In the genomic region with DNA sequence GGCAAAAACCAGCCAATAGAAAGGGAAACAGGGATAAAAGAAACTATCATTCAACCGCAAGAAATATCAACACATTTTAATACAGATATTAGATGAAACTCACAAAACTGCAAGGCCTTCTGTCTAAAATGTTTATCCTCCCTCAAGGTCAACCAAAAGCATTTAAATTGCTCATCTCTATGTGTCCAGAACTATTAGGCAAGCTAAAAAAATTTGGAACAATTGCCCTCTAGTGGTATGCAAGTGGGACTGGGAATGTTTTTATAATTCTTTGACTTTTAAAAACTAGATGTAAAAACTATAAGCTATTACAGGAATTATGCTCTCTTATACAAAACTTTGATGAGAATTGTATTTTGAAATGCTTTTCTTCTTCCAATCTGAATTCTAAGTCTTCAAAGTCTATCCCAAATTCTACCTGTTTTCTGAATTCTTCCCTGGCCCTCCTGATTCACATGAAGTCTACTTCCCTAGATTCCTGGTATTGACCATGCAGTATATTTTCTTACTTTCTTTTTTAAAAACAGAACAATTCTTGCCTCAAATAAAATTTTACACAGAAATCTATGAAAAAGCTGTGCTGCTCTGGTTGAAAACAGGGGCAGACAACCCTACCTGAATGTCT, we compare ENCODE assay signal across 8 cellular contexts. TPM values are rescaled to one million over a fixed set of nuclear protein-coding genes. Genes with fewer than 3 reads are reported as not detected.
DNase-seq lines count a peak whose midpoint lies in the region; ATAC-seq, FAIRE-seq and TF ChIP-seq lines count a peak whose summit lies in the region.

No MANE protein-coding gene starts in this region.

- intact Hi-C loops in right lobe of liver (cut with DNase I): loop anchor here (10.0 kb wide), 2 partner anchors 344 to 806 kb away; no protein-coding TSS in a partner anchor
- intact Hi-C loops in posterior cingulate gyrus (cut with DNase I): loop anchor here (10.0 kb wide), 1 partner anchor 344 kb away; no protein-coding TSS in a partner anchor

- no peak overlapping the region for H2AFZ ChIP-seq in astrocyte (ENCODE audit: low read depth, low read length)

- H3K27me3 Mint-ChIP-seq in astrocyte (ENCODE audit: low read depth, unreplicated experiment): no peaks in the 10 kb centered on the region

- H3K27me3 ChIP-seq in astrocyte (ENCODE audit: insufficient read depth, low read length) (no peaks in the 10 kb centered on the region), right lobe of liver (no peaks in the 10 kb centered on the region)

- H3K4me3 ChIP-seq in astrocyte (ENCODE audit: insufficient read depth, low read depth, low read length) (no peak overlapping the region), right lobe of liver (no peak overlapping the region)

- DNase-seq in CD1c-positive myeloid dendritic cell (ENCODE audit: extremely low spot score): peak; percentile 9
- peak; percentile 29 for DNase-seq in HS-5 (ENCODE audit: low read depth)
- DNase-seq in astrocyte (ENCODE audit: low read depth): peak; percentile 12
- no peak for DNase-seq in right lobe of liver
- no peak for DNase-seq in mesenteric fat pad (ENCODE audit: low spot score)
- DNase-seq in posterior cingulate gyrus: no peak
- DNase-seq in stimulated activated CD4-positive, alpha-beta T cell treated with anti-CD3 and anti-CD28 coated beads, Interleukin-4, amount 100 ng/mL, for 1 hour: no peak

- TF ChIP-seq POLR2A in right lobe of liver (IDR thresholded peaks at IDR 0.05): no peak
- TF ChIP-seq POLR2A in GM18505 (IDR thresholded peaks at IDR 0.05; ENCODE audit: borderline replicate concordance, extremely low read depth, insufficient read depth, insufficient read length): no peak

- H3K27ac ChIP-seq in astrocyte (ENCODE audit: low read depth, low read length) (no peak overlapping the region), right lobe of liver (no peak overlapping the region)

- H3K36me3 ChIP-seq in astrocyte (ENCODE audit: insufficient read depth, low read length): peaks cover 68% of the 10 kb centered on the region
- H3K36me3 ChIP-seq in right lobe of liver: peaks cover 5 to 85% (median 48%) of the 10 kb centered on the region in 4 donors

- peaks cover 16% of the 10 kb centered on the region for H4K20me1 ChIP-seq in astrocyte (ENCODE audit: insufficient read depth, low read length)

- peak overlapping the region; percentile 18 for H3K9ac ChIP-seq in astrocyte (ENCODE audit: low read length)

- H3K9me3 Mint-ChIP-seq in astrocyte (ENCODE audit: unreplicated experiment): no peaks in the 10 kb centered on the region

- H3K4me2 ChIP-seq in astrocyte (ENCODE audit: low read length): no peak overlapping the region

- peaks cover 18% of the 10 kb centered on the region for H3K79me2 ChIP-seq in astrocyte (ENCODE audit: insufficient read depth, low read length)

- H3K9me3 ChIP-seq in astrocyte (ENCODE audit: insufficient read depth, low read depth, low read length) (no peaks in the 10 kb centered on the region), right lobe of liver (no peaks in the 10 kb centered on the region)

- no peak overlapping the region for H3K27ac Mint-ChIP-seq in astrocyte (ENCODE audit: unreplicated experiment)

- H3K36me3 Mint-ChIP-seq in astrocyte (ENCODE audit: low read depth, unreplicated experiment): peaks cover 7% of the 10 kb centered on the region

- peak overlapping the region; percentile 27 for H3K4me3 Mint-ChIP-seq in astrocyte (ENCODE audit: unreplicated experiment)

- H3K4me1 ChIP-seq in astrocyte (ENCODE audit: insufficient read depth, low read length) (peaks cover 4% of the 10 kb centered on the region), right lobe of liver (peaks cover 0 to 10% (median 6%) of the 10 kb centered on the region in 4 donors)

- H3K4me1 Mint-ChIP-seq in astrocyte (ENCODE audit: low read depth, unreplicated experiment): peaks cover 4% of the 10 kb centered on the region

- peak; percentile 39 for FAIRE-seq in astrocyte (lab: Jason Lieb, UNC)

- TF ChIP-seq CTCF in astrocyte (IDR thresholded peaks at IDR 0.05; ENCODE audit: insufficient read depth, low read depth, low read length) (peak; percentile 71), right lobe of liver (IDR thresholded peaks at IDR 0.05) (peak; percentile 47 to 62 (median 58))

- ATAC-seq in right lobe of liver (peak in 1 of 4 donors; percentile 42), GM18505 (IDR thresholded peaks at IDR 0.05; ENCODE audit: unreplicated experiment) (no peak)

- WGBS in right lobe of liver (ENCODE audit: insufficient coverage, low coverage, low lambda C conversion rate, missing lambda C conversion rate): 100% methylated on average over 1 of the region's 1 CpG

RNA-seq across cellular contexts. Expression of gene CWC15, which starts 4.9 kb away (rescaled TPM):
- total RNA-seq in astrocyte (53.5 and 59.2 TPM in 2 replicates), right lobe of liver (10 to 100 TPM; 23.5 to 31.0 (median 26.7) TPM), mesenteric fat pad (70.8 TPM)

RNA-seq across cellular contexts. Expression of gene KDM4D, which starts 5.1 kb away (rescaled TPM):
- total RNA-seq in astrocyte (0.72 and 0.93 TPM in 2 replicates), right lobe of liver (under 1 TPM; 0.07 to 0.80 (median 0.18) TPM), mesenteric fat pad (0.93 TPM)

RNA-seq across cellular contexts. Expression of gene KDM4E, which starts 56.6 kb away (rescaled TPM):
- total RNA-seq in astrocyte (0.41 TPM in 1 of 2 replicates, not detected in the other), right lobe of liver (not detected), mesenteric fat pad (not detected)

Comparison
In these comparisons a context has a peak if more than half of its experiments do, and no peak if none do; other contexts are left out.
1. DNase-seq: peak in CD1c-positive myeloid dendritic cell (single experiment), HS-5 (single experiment) and astrocyte (single experiment); none in right lobe of liver (0 of 3), mesenteric fat pad (single experiment), posterior cingulate gyrus (0 of 10) and stimulated activated CD4-positive, alpha-beta T cell treated with anti-CD3 and anti-CD28 coated beads, Interleukin-4, amount 100 ng/mL, for 1 hour (single experiment).